ENCODE assay signal across 1 cellular context in genomic region chr3:102736961-102737304, GRCh38.
TF ChIP-seq lines count a peak whose summit lies in the region.

No MANE protein-coding gene starts in this region.

TF ChIP-seq in H1, 55 proteins besides CTCF, POLR2A, EP300 and RAD21 (continued from another document):
- no peak for TF ChIP-seq GABPA (IDR thresholded peaks at IDR 0.05; ENCODE audit: borderline replicate concordance, insufficient read depth, low read length)
- no peak for TF ChIP-seq CTBP2 (IDR thresholded peaks at IDR 0.05; ENCODE audit: borderline replicate concordance, insufficient read depth, insufficient read length, low read length)
- TF ChIP-seq SIX5 (IDR thresholded peaks at IDR 0.05; ENCODE audit: low read depth, low read length) = no peak
- TF ChIP-seq TCF12 (IDR thresholded peaks at IDR 0.05; ENCODE audit: low read depth, low read length) = no peak
